In genomic region chr7:113289140-113289740, GRCh38 we compare ENCODE assay signal across 8 cellular contexts.
DNase-seq lines count a peak whose midpoint lies in the region; ATAC-seq and TF ChIP-seq lines count a peak whose summit lies in the region.

No MANE protein-coding gene starts in this region.

- 48 to 49% methylated on average over 4 of the region's 4 CpGs for WGBS in upper lobe of left lung, 2 donors

- H3K4me1 ChIP-seq in upper lobe of left lung, result no peaks in the 10 kb centered on the region

- H3K36me3 ChIP-seq in upper lobe of left lung, result no peaks in the 10 kb centered on the region

- no peaks in the 10 kb centered on the region for H3K27me3 ChIP-seq in upper lobe of left lung

- DNase-seq in AML-193 (lab: John Stamatoyannopoulos, UW) (peak; percentile 59 to 64), RPMI8226 (peak; percentile 58), head of caudate nucleus (peak in 25 of 42 donors; percentile 9 to 71 (median 33)), upper lobe of left lung (no peak)
- no peak for DNase-seq in activated CD8-positive, alpha-beta memory T cell treated with anti-CD3 and anti-CD28 coated beads, Interleukin-2, amount 50 U/mL, for 48 hours
- no peak for DNase-seq in stimulated activated CD8-positive, alpha-beta memory T cell treated with anti-CD3 and anti-CD28 coated beads, Interleukin-4, amount 100 ng/mL, for 48 hours

- TF ChIP-seq POLR2A in upper lobe of left lung (IDR thresholded peaks at IDR 0.05), result no peak

- H3K9me3 ChIP-seq in upper lobe of left lung, result no peaks in the 10 kb centered on the region

- intact Hi-C loops in head of caudate nucleus (cut with DNase I), result no loop called here

- TF ChIP-seq CTCF in upper lobe of left lung (IDR thresholded peaks at IDR 0.05), result no peak

- ATAC-seq in GM18511 (IDR thresholded peaks at IDR 0.05; ENCODE audit: unreplicated experiment) (peak; percentile 79), HG03342 (IDR thresholded peaks at IDR 0.05; ENCODE audit: unreplicated experiment) (peak; percentile 61), upper lobe of left lung (ENCODE audit: low FRiP score in 2 of 2) (no peak)

- TF ChIP-seq EP300 in upper lobe of left lung (IDR thresholded peaks at IDR 0.05), result no peak

- no peak overlapping the region for H3K4me3 ChIP-seq in upper lobe of left lung

- H3K27ac ChIP-seq in upper lobe of left lung, result no peak overlapping the region

Comparison
In these comparisons a context has a peak if more than half of its experiments do, and no peak if none do; other contexts are left out.
1. DNase-seq: peak in AML-193 (2 of 2), RPMI8226 (single experiment) and head of caudate nucleus (25 of 42); none in activated CD8-positive, alpha-beta memory T cell treated with anti-CD3 and anti-CD28 coated beads, Interleukin-2, amount 50 U/mL, for 48 hours (single experiment), upper lobe of left lung (0 of 2) and stimulated activated CD8-positive, alpha-beta memory T cell treated with anti-CD3 and anti-CD28 coated beads, Interleukin-4, amount 100 ng/mL, for 48 hours (single experiment).
2. ATAC-seq: peak in GM18511 (single experiment) and HG03342 (single experiment); none in upper lobe of left lung (0 of 2).